7 cellular contexts compared by ENCODE assay signal in the genomic region with DNA sequence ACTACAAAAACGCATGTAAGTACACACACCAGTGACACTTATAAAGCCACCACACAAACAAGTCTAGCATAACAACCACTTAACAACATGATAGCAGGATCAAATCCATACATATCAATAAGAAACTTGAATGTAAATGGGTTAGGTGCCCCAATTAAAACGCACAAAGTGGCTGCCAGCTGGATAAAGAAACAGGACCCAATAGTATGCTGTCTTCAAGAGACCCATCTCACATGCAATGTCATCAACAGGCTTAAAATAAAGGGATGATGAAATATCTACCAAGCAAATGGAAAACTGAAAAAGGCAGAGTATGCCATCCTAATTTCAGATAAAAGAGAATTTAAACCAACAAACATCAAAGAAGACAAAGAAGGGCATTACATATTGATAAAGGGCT.
"Had no signal": no experiment of that assay in that cellular context is flagged by ENCODE, and none has a peak within 500 bp of the region (broad histone marks: within the 10 kb centered on the region; RNA-seq: fewer than 3 reads in every experiment).

No MANE protein-coding gene starts in this region.

- H3K27ac Mint-ChIP-seq: IgD-negative memory B cell had no signal

- ATAC-seq: K562 had no signal

- H3K4me3 ChIP-seq: K562 had no signal

- H3K4me3 Mint-ChIP-seq: IgD-negative memory B cell had no signal

- H3K27me3 Mint-ChIP-seq: IgD-negative memory B cell had no signal

- FAIRE-seq: HTR-8/SVneo, K562 had no signal

- H3K4me1 Mint-ChIP-seq: IgD-negative memory B cell had no signal

- H3K27ac ChIP-seq: HL-60 had no signal

- DNase-seq: IMR-90, KBM-7, KG1 had no signal
